8 cellular contexts compared by ENCODE assay signal in the genomic region with DNA sequence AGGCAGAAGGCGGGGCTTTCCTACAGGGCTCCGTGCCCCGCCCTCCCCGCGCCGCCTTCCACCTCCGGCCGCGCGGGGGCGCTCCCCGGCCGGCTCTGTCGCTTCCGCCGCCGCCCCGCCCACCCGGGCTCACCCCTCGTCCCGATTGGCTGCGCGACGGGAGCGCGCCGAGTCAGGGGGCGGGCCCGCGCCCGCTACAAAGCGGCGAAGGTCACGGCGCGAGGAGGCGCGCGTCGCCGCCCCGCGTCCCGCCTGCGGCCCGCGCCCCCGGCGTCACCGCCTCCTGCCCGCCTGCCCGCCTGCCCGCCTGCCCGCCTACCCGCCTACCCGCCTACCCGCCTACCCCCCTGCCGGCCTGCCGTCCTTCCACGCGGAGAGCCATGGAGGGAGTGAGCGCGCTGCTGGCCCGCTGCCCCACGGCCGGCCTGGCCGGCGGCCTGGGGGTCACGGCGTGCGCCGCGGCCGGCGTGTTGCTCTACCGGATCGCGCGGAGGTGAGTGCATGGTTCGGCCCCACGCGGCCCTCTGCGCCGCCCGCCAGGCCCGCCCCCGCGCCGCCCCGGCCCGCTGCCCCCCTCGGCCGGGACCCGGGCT. TPM values are rescaled to one million over a fixed set of nuclear protein-coding genes. Genes with fewer than 3 reads are reported as not detected.
A peak's percentile ranks its signal among the peaks of the same experiment; 100 is the strongest.
DNase-seq lines count a peak whose midpoint lies in the region; ATAC-seq, FAIRE-seq and TF ChIP-seq lines count a peak whose summit lies in the region.

A gene with protein sequence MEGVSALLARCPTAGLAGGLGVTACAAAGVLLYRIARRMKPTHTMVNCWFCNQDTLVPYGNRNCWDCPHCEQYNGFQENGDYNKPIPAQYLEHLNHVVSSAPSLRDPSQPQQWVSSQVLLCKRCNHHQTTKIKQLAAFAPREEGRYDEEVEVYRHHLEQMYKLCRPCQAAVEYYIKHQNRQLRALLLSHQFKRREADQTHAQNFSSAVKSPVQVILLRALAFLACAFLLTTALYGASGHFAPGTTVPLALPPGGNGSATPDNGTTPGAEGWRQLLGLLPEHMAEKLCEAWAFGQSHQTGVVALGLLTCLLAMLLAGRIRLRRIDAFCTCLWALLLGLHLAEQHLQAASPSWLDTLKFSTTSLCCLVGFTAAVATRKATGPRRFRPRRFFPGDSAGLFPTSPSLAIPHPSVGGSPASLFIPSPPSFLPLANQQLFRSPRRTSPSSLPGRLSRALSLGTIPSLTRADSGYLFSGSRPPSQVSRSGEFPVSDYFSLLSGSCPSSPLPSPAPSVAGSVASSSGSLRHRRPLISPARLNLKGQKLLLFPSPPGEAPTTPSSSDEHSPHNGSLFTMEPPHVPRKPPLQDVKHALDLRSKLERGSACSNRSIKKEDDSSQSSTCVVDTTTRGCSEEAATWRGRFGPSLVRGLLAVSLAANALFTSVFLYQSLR (plus strand): TSS at position 361 of the 593 bp plus-strand sequence. CDS start 20 bp downstream, at position 381.

- DNase-seq in GM18507 (ENCODE audit: extremely low spot score, insufficient read length, low read depth) (peak; percentile 88), NCI-H2081 treated with DMSO at 0.1 percent for 48 hours (lab: John Stamatoyannopoulos, UW) (peak; percentile 55), breast epithelium (ENCODE audit: low spot score in 2 of 2) (peak; percentile 89), immature natural killer cell (peak; percentile 94 to 96 (median 96)), smooth muscle cell of the brain vasculature (ENCODE audit: low read depth, low spot score) (peak; percentile 79)

- H3K27me3 ChIP-seq in breast epithelium: no peaks in the 10 kb centered on the region

- H3K9me3 ChIP-seq in breast epithelium: no peaks in the 10 kb centered on the region

- H3K4me3 Mint-ChIP-seq in immature natural killer cell: peak within 1 kb of the TSS; percentile 83 to 86 (median 84)

- peak within 1 kb of the TSS; percentile 66 to 91 (median 71) for H3K4me3 ChIP-seq in breast epithelium

- ATAC-seq in HG03045 (IDR thresholded peaks at IDR 0.05; ENCODE audit: unreplicated experiment): peak; percentile 70

- TF ChIP-seq CTCF in 22Rv1 (IDR thresholded peaks at IDR 0.05): peak; percentile 97
- peak; percentile 95 for TF ChIP-seq CTCF in VCaP (conservative IDR thresholded peaks at IDR 0.05)
- TF ChIP-seq CTCF in breast epithelium (IDR thresholded peaks at IDR 0.05): peak in 1 of 3 donors; percentile 68

- FAIRE-seq in GM18507 (lab: Jason Lieb, UNC): peak; percentile 84

- peak within 1 kb of the TSS; percentile 83 for H3K27ac ChIP-seq in 22Rv1
- H3K27ac ChIP-seq in VCaP: peak within 1 kb of the TSS; percentile 88
- H3K27ac ChIP-seq in breast epithelium: peak within 1 kb of the TSS; percentile 42 to 80

- peak within 1 kb of the TSS; percentile 57 to 84 (median 74) for H3K27ac Mint-ChIP-seq in immature natural killer cell

- no peaks in the 10 kb centered on the region for H3K36me3 Mint-ChIP-seq in immature natural killer cell

- H3K4me1 ChIP-seq in breast epithelium: peaks cover 7 to 8% of the 10 kb centered on the region in 2 donors

- peaks cover 15 to 20% of the 10 kb centered on the region in 2 donors for H3K4me1 Mint-ChIP-seq in immature natural killer cell

- intact Hi-C loops in breast epithelium (cut with DNase I; ENCODE audit: low total_unique reads): no loop called here

- peaks cover 0 to 2% (median 2%) of the 10 kb centered on the region in 3 donors for H3K27me3 Mint-ChIP-seq in immature natural killer cell (ENCODE audit: low read depth in 3 of 3)

- no peaks in the 10 kb centered on the region for H3K9me3 Mint-ChIP-seq in immature natural killer cell

- TF ChIP-seq POLR2A in breast epithelium (IDR thresholded peaks at IDR 0.05): no peak

- no peaks in the 10 kb centered on the region for H3K36me3 ChIP-seq in breast epithelium

RNA-seq across cellular contexts. Expression of the gene that starts here (rescaled TPM):
- 1 to 10 TPM; 5.0 to 6.2 (median 5.0) TPM for total RNA-seq in breast epithelium
- 1 to 10 TPM; 1.1 to 2.3 (median 1.3) TPM for polyA plus RNA-seq in immature natural killer cell

Comparison
In these comparisons a context has a peak if more than half of its experiments do, and no peak if none do; other contexts are left out.
1. Peak in every context shown above with its lines: DNase-seq, ATAC-seq, H3K4me3 ChIP-seq and H3K27ac ChIP-seq.